In the genomic region with DNA sequence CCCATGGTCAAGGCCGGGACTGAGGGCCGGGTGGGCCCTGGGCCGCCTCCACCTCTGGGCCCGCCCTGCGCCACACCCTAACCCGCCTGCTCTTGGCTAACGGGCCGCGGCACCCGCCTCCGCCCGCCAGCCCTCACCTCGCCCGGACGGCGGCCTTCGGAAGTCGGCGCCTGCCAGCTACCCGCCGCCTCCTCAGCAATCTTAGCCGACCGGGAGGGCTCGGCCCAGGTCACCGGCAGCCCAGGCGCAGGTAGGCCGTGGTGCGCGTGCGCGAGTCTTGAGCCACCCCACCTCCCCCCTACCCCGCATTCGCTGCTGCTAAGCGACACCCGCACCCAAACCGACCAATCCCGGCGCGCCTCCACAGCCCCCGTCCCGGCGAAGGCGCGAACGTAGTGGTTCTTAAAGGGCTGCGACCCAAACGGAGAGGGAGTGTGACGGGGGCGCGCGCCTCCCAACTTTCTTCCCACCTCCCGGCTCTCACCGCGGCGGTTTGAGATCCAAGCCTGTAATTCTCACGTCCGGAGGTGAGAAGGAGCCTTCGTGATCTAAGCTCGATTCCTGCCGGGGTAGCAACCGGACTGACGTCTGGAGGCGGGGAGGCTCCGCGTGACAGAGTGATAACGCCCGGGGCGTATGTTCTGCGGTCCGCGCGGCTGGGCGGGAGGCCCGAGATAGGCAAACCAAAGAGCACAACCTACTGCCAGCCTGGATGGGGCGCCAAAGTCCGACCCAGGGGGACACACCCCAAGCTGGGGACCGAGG, we compare ENCODE assay signal across 8 cellular contexts. TPM values are rescaled to one million over a fixed set of nuclear protein-coding genes. Genes with fewer than 3 reads are reported as not detected.
A peak's percentile ranks its signal among the peaks of the same experiment; 100 is the strongest.
DNase-seq lines count a peak whose midpoint lies in the region; ATAC-seq and TF ChIP-seq lines count a peak whose summit lies in the region.

A gene with protein sequence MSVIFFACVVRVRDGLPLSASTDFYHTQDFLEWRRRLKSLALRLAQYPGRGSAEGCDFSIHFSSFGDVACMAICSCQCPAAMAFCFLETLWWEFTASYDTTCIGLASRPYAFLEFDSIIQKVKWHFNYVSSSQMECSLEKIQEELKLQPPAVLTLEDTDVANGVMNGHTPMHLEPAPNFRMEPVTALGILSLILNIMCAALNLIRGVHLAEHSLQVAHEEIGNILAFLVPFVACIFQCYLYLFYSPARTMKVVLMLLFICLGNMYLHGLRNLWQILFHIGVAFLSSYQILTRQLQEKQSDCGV (minus strand): TSS at position 259 of the 765 bp plus-strand sequence. CDS start 12,921 bp downstream, outside the sequence.

- H3K27ac ChIP-seq in Peyer's patch (peak within 1 kb of the TSS; percentile 87 to 97 (median 91)), esophagus squamous epithelium (peak within 1 kb of the TSS; percentile 83 to 93 (median 88))

- peak; percentile 90 for ATAC-seq in GM21717 (IDR thresholded peaks at IDR 0.05; ENCODE audit: unreplicated experiment)
- peak; percentile 90 to 92 for ATAC-seq in activated T-cell treated with anti-CD3 and anti-CD28 coated beads, Interleukin-2, amount 50 U/mL, for 72 hours (replicated peaks in 1 of 2)
- ATAC-seq in naive B cell (ENCODE audit: low read depth in 2 of 2) = peak; percentile 85 to 87
- peak; percentile 96 for ATAC-seq in stimulated activated memory B cell treated with anti-CD40 and anti-IgM and Interleukin-4, amounts not matched to agents 10 μg/mL and 1 μg/mL and 100 μg/mL, for 72 hours

- peak within 1 kb of the TSS; percentile 94 to 96 for H3K4me3 Mint-ChIP-seq in activated T-cell treated with anti-CD3 and anti-CD28 coated beads, Interleukin-2, amount 50 U/mL, for 72 hours
- peak within 1 kb of the TSS; percentile 86 to 98 (median 94) for H3K4me3 Mint-ChIP-seq in naive B cell
- H3K4me3 Mint-ChIP-seq in stimulated activated memory B cell treated with anti-CD40 and anti-IgM and Interleukin-4, amounts not matched to agents 10 μg/mL and 1 μg/mL and 100 μg/mL, for 72 hours = peak within 1 kb of the TSS; percentile 96

- peak; percentile 75 for DNase-seq in DMS79 (lab: John Stamatoyannopoulos, UW)
- DNase-seq in KBM-7 = peak; percentile 94
- DNase-seq in Peyer's patch = peak; percentile 96 to 98 (median 96)
- DNase-seq in activated T-cell treated with anti-CD3 and anti-CD28 coated beads, Interleukin-2, amount 50 U/mL, for 72 hours = peak; percentile 97 to 98
- DNase-seq in esophagus squamous epithelium (lab: John Stamatoyannopoulos, UW) = peak; percentile 83
- DNase-seq in naive B cell = peak; percentile 96

- H3K9me3 ChIP-seq in Peyer's patch (no peaks in the 10 kb centered on the region), esophagus squamous epithelium (no peaks in the 10 kb centered on the region)

- no peaks in the 10 kb centered on the region for H3K27me3 Mint-ChIP-seq in activated T-cell treated with anti-CD3 and anti-CD28 coated beads, Interleukin-2, amount 50 U/mL, for 72 hours (ENCODE audit: low read depth)
- no peaks in the 10 kb centered on the region for H3K27me3 Mint-ChIP-seq in naive B cell
- H3K27me3 Mint-ChIP-seq in stimulated activated memory B cell treated with anti-CD40 and anti-IgM and Interleukin-4, amounts not matched to agents 10 μg/mL and 1 μg/mL and 100 μg/mL, for 72 hours = no peaks in the 10 kb centered on the region

- intact Hi-C loops in esophagus squamous epithelium (cut with DNase I) = loop anchor here (10.0 kb wide), 1 partner anchor 163 kb away; no protein-coding TSS in a partner anchor

- H3K4me1 Mint-ChIP-seq in activated T-cell treated with anti-CD3 and anti-CD28 coated beads, Interleukin-2, amount 50 U/mL, for 72 hours (ENCODE audit: low read depth) = peaks cover 46% of the 10 kb centered on the region
- H3K4me1 Mint-ChIP-seq in naive B cell = peaks cover 29 to 42% (median 40%) of the 10 kb centered on the region in 3 donors
- H3K4me1 Mint-ChIP-seq in stimulated activated memory B cell treated with anti-CD40 and anti-IgM and Interleukin-4, amounts not matched to agents 10 μg/mL and 1 μg/mL and 100 μg/mL, for 72 hours = peaks cover 47% of the 10 kb centered on the region

- WGBS in esophagus squamous epithelium, 2 donors = 0 to 2% methylated on average over 2 to 7 of the region's 77 CpGs

- H3K27me3 ChIP-seq in Peyer's patch (no peaks in the 10 kb centered on the region), esophagus squamous epithelium (no peaks in the 10 kb centered on the region)

- in situ Hi-C loops in KBM-7 (cut with MboI; ENCODE audit: low pct_unique_long_range_greater_than_20kb, low sequenced_read_pairs) = no loop called here

- peaks cover 0 to 22% (median 6%) of the 10 kb centered on the region in 4 donors for H3K4me1 ChIP-seq in Peyer's patch
- peaks cover 5 to 36% (median 9%) of the 10 kb centered on the region in 3 donors for H3K4me1 ChIP-seq in esophagus squamous epithelium

- no peaks in the 10 kb centered on the region for H3K9me3 Mint-ChIP-seq in activated T-cell treated with anti-CD3 and anti-CD28 coated beads, Interleukin-2, amount 50 U/mL, for 72 hours
- peaks cover 0 to 3% (median 0%) of the 10 kb centered on the region in 7 donors for H3K9me3 Mint-ChIP-seq in naive B cell
- peaks cover 3% of the 10 kb centered on the region for H3K9me3 Mint-ChIP-seq in stimulated activated memory B cell treated with anti-CD40 and anti-IgM and Interleukin-4, amounts not matched to agents 10 μg/mL and 1 μg/mL and 100 μg/mL, for 72 hours

- peaks cover 4 to 7% of the 10 kb centered on the region in 2 donors for H3K36me3 Mint-ChIP-seq in activated T-cell treated with anti-CD3 and anti-CD28 coated beads, Interleukin-2, amount 50 U/mL, for 72 hours (ENCODE audit: insufficient read depth in 2 of 2)
- peaks cover 0 to 11% of the 10 kb centered on the region in 2 donors for H3K36me3 Mint-ChIP-seq in naive B cell
- H3K36me3 Mint-ChIP-seq in stimulated activated memory B cell treated with anti-CD40 and anti-IgM and Interleukin-4, amounts not matched to agents 10 μg/mL and 1 μg/mL and 100 μg/mL, for 72 hours = peaks cover 15% of the 10 kb centered on the region

- TF ChIP-seq POLR2A in Peyer's patch (IDR thresholded peaks at IDR 0.05) (peak; percentile 57 to 82), esophagus squamous epithelium (IDR thresholded peaks at IDR 0.05) (peak in 3 of 4 donors; percentile 28 to 85 (median 66))

- H3K27ac Mint-ChIP-seq in activated T-cell treated with anti-CD3 and anti-CD28 coated beads, Interleukin-2, amount 50 U/mL, for 72 hours = peak within 1 kb of the TSS; percentile 88
- peak within 1 kb of the TSS; percentile 98 to 100 (median 99) for H3K27ac Mint-ChIP-seq in naive B cell
- H3K27ac Mint-ChIP-seq in stimulated activated memory B cell treated with anti-CD40 and anti-IgM and Interleukin-4, amounts not matched to agents 10 μg/mL and 1 μg/mL and 100 μg/mL, for 72 hours = peak within 1 kb of the TSS; percentile 89

- TF ChIP-seq CTCF in Peyer's patch (IDR thresholded peaks at IDR 0.05) = peak in 5 of 6 experiments; percentile 2 to 39 (median 26)
- TF ChIP-seq CTCF in esophagus squamous epithelium (IDR thresholded peaks at IDR 0.05) = peak in 3 of 6 experiments; percentile 8 to 17 (median 14)

- H3K36me3 ChIP-seq in Peyer's patch (no peaks in the 10 kb centered on the region), esophagus squamous epithelium (no peaks in the 10 kb centered on the region)

- peak within 1 kb of the TSS; percentile 72 to 94 (median 78) for H3K4me3 ChIP-seq in Peyer's patch
- H3K4me3 ChIP-seq in esophagus squamous epithelium = peak within 1 kb of the TSS; percentile 61 to 84 (median 72)

RNA-seq across cellular contexts. Expression of the gene that starts here (rescaled TPM):
- total RNA-seq in Peyer's patch (10 to 100 TPM; 30.5 to 56.4 (median 38.7) TPM), esophagus squamous epithelium (10 to 100 TPM in 3 of 4 donors, 1 to 10 TPM in 1; 8.8 to 38.5 (median 26.2) TPM)
- 10 to 100 TPM; 60.6 to 66.4 TPM for total RNA-seq in activated T-cell treated with anti-CD3 and anti-CD28 coated beads, Interleukin-2, amount 50 U/mL, for 72 hours
- polyA plus RNA-seq in naive B cell (ENCODE audit: low read depth in 6 of 6) = 10 to 100 TPM; 25.1 to 39.0 (median 31.3) TPM

Comparison
In these comparisons a context has a peak if more than half of its experiments do, and no peak if none do; other contexts are left out.
1. Peak in every context shown above with its lines: DNase-seq, ATAC-seq, H3K4me3 ChIP-seq and H3K27ac ChIP-seq.